In genomic region chr20:60138263-60139127, GRCh38 we compare ENCODE assay signal across 9 cellular contexts.
DNase-seq lines count a peak whose midpoint lies in the region; ATAC-seq, FAIRE-seq and TF ChIP-seq lines count a peak whose summit lies in the region.
"Had no signal": no experiment of that assay in that cellular context is flagged by ENCODE, and none has a peak within 500 bp of the region (broad histone marks: within the 10 kb centered on the region; RNA-seq: fewer than 3 reads in every experiment).

No MANE protein-coding gene starts in this region.

- peak overlapping the region in 1 of 2 donors; percentile 42 for H3K27ac ChIP-seq in left lung
- H3K27ac ChIP-seq: epithelial cell of prostate had no signal

- intact Hi-C loops in left lung (cut with DNase I), result no loop called here

- H3K27me3 ChIP-seq in left lung, result no peaks in the 10 kb centered on the region

- peak overlapping the region; percentile 7 to 41 for H3K4me3 ChIP-seq in left lung

- peak overlapping the region in 1 of 2 donors; percentile 38 for H3K27ac Mint-ChIP-seq in activated naive CD4-positive, alpha-beta T cell treated with anti-CD3 and anti-CD28 coated beads, Interleukin-2, amount 50 U/mL, for 72 hours

- H3K4me1 ChIP-seq in left lung, result peaks cover 14 to 29% of the 10 kb centered on the region in 2 donors

- H3K9me3 Mint-ChIP-seq in activated naive CD4-positive, alpha-beta T cell treated with anti-CD3 and anti-CD28 coated beads, Interleukin-2, amount 50 U/mL, for 72 hours, result no peaks in the 10 kb centered on the region

- H3K36me3 Mint-ChIP-seq in activated naive CD4-positive, alpha-beta T cell treated with anti-CD3 and anti-CD28 coated beads, Interleukin-2, amount 50 U/mL, for 72 hours, result no peaks in the 10 kb centered on the region

- no peaks in the 10 kb centered on the region for H3K36me3 ChIP-seq in left lung

- TF ChIP-seq CTCF in left lung (IDR thresholded peaks at IDR 0.05), result no peak

- DNase-seq in GM03348 (ENCODE audit: low spot score) (peak; percentile 16), NCI-H774 (lab: John Stamatoyannopoulos, UW) (peak; percentile 54), left lung (peak; percentile 72 to 90), GM19239 (ENCODE audit: insufficient read length, low spot score) (no peak)
- peak in 1 of 2 donors; percentile 10 for DNase-seq in activated naive CD4-positive, alpha-beta T cell treated with anti-CD3 and anti-CD28 coated beads, Interleukin-2, amount 50 U/mL, for 72 hours (ENCODE audit: low spot score in 2 of 2)
- peak; percentile 15 for DNase-seq in stimulated activated CD8-positive, alpha-beta memory T cell treated with anti-CD3 and anti-CD28 coated beads, Interleukin-7, amount 100 ng/mL, for 24 hours (ENCODE audit: low read depth)

- peak; percentile 67 to 80 for ATAC-seq in activated naive CD4-positive, alpha-beta T cell treated with anti-CD3 and anti-CD28 coated beads, Interleukin-2, amount 50 U/mL, for 72 hours
- ATAC-seq in left lung, result peak; percentile 85
- ATAC-seq in HG03045 (IDR thresholded peaks at IDR 0.05; ENCODE audit: unreplicated experiment), result no peak
- ATAC-seq in GM21367 (IDR thresholded peaks at IDR 0.05; ENCODE audit: unreplicated experiment), result no peak

- FAIRE-seq in GM19239 (lab: Jason Lieb, UNC), result no peak

- H3K9me3 ChIP-seq in left lung, result no peaks in the 10 kb centered on the region

Comparison
In these comparisons a context has a peak if more than half of its experiments do, and no peak if none do; other contexts are left out.
1. ATAC-seq: peak in activated naive CD4-positive, alpha-beta T cell treated with anti-CD3 and anti-CD28 coated beads, Interleukin-2, amount 50 U/mL, for 72 hours (2 of 2) and left lung (single experiment); none in HG03045 (single experiment) and GM21367 (single experiment).